19 cellular contexts compared by ENCODE assay signal in the genomic region with DNA sequence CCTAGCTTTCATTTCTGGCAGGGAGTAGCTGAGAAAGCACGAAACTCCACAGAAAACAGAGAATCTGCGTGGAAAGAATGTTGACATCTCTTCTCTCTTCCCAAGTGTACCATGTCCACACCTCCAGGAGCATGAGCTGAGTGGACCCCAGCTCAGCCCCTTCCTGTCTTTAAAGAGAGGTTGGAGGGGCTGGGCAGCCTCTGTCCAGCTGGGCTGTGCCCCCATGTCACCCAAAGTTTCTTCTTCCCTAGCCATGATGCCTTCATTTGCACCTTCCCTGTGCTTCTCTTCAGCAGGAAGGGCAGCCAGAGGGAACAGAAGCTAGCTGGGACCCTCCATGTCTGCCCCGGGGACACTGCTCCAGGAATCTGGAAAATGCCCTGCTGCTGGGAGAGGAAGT.
"Had no signal": no experiment of that assay in that cellular context is flagged by ENCODE, and none has a peak within 500 bp of the region (broad histone marks: within the 10 kb centered on the region; RNA-seq: fewer than 3 reads in every experiment).

No MANE protein-coding gene starts in this region.

- DNase-seq: hippocampal formation; hypothalamus; immature natural killer cell; islet precursor cell; kidney; kidney glomerular epithelial cell; left cardiac atrium; left colon; left lung; left ventricle myocardium inferior; left ventricle myocardium superior; lower lobe of right lung; mammary epithelial cell; mesenchymal stem cell; mesendoderm; midbrain; mucosa of descending colon; naive B cell; naive thymus-derived CD4-positive, alpha-beta T cell had no signal
